ENCODE assay signal across 1 cellular context in the genomic region with DNA sequence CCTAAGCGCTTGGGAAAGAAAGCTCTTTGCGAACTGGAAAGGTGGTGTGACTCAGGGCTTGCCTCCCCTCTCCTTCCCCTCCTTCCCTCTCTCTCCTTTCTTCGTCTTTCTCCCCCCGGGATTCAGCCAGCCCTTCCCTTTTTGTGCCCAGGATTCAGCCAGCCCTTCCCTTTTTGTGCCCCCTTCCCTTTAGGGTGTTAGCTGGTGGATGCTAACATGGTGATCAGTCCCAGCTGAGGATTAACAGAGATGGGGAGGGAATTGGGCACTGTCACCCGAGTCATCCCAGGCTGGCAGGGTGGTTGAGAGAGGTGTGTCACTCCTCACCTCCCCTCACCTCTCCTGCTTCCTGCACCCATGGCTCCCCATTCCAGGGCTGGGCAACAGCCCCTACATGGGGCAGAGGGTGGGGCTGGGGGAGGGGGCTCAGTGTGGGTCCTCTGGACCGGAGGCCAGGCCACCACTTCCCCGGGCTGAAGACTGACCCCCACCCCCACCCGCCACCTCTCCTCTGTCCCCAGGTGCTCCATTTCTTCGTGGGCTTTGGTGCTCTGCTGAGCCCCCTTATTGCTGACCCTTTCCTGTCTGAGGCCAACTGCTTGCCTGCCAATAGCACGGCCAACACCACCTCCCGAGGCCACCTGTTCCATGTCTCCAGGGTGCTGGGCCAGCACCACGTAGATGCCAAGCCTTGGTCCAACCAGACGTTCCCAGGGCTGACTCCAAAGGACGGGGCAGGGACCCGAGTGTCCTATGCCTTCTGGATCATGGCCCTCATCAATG.
TF ChIP-seq lines count a peak whose summit lies in the region.

No MANE protein-coding gene starts in this region.

TF ChIP-seq in GM23338, 12 proteins besides CTCF, POLR2A, EP300 and RAD21 (continued from another document):
- TF ChIP-seq, protein P1, sequence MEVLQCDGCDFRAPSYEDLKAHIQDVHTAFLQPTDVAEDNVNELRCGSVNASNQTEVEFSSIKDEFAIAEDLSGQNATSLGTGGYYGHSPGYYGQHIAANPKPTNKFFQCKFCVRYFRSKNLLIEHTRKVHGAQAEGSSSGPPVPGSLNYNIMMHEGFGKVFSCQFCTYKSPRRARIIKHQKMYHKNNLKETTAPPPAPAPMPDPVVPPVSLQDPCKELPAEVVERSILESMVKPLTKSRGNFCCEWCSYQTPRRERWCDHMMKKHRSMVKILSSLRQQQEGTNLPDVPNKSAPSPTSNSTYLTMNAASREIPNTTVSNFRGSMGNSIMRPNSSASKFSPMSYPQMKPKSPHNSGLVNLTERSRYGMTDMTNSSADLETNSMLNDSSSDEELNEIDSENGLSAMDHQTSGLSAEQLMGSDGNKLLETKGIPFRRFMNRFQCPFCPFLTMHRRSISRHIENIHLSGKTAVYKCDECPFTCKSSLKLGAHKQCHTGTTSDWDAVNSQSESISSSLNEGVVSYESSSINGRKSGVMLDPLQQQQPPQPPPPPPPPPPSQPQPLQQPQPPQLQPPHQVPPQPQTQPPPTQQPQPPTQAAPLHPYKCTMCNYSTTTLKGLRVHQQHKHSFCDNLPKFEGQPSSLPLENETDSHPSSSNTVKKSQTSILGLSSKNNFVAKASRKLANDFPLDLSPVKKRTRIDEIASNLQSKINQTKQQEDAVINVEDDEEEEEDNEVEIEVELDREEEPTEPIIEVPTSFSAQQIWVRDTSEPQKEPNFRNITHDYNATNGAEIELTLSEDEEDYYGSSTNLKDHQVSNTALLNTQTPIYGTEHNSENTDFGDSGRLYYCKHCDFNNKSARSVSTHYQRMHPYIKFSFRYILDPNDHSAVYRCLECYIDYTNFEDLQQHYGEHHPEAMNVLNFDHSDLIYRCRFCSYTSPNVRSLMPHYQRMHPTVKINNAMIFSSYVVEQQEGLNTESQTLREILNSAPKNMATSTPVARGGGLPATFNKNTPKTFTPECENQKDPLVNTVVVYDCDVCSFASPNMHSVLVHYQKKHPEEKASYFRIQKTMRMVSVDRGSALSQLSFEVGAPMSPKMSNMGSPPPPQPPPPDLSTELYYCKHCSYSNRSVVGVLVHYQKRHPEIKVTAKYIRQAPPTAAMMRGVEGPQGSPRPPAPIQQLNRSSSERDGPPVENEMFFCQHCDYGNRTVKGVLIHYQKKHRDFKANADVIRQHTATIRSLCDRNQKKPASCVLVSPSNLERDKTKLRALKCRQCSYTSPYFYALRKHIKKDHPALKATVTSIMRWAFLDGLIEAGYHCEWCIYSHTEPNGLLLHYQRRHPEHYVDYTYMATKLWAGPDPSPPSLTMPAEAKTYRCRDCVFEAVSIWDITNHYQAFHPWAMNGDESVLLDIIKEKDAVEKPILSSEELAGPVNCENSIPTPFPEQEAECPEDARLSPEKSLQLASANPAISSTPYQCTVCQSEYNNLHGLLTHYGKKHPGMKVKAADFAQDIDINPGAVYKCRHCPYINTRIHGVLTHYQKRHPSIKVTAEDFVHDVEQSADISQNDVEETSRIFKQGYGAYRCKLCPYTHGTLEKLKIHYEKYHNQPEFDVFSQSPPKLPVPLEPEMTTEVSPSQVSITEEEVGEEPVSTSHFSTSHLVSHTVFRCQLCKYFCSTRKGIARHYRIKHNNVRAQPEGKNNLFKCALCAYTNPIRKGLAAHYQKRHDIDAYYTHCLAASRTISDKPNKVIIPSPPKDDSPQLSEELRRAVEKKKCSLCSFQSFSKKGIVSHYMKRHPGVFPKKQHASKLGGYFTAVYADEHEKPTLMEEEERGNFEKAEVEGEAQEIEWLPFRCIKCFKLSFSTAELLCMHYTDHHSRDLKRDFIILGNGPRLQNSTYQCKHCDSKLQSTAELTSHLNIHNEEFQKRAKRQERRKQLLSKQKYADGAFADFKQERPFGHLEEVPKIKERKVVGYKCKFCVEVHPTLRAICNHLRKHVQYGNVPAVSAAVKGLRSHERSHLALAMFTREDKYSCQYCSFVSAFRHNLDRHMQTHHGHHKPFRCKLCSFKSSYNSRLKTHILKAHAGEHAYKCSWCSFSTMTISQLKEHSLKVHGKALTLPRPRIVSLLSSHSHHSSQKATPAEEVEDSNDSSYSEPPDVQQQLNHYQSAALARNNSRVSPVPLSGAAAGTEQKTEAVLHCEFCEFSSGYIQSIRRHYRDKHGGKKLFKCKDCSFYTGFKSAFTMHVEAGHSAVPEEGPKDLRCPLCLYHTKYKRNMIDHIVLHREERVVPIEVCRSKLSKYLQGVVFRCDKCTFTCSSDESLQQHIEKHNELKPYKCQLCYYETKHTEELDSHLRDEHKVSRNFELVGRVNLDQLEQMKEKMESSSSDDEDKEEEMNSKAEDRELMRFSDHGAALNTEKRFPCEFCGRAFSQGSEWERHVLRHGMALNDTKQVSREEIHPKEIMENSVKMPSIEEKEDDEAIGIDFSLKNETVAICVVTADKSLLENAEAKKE (CRISPR knock-in tag; IDR thresholded peaks at IDR 0.05) = no peak
- no peak for TF ChIP-seq ZNF331 (CRISPR knock-in tag; IDR thresholded peaks at IDR 0.05; ENCODE audit: low read depth)
- no peak for TF ChIP-seq STAT1 (IDR thresholded peaks at IDR 0.05; ENCODE audit: unreplicated experiment)
- TF ChIP-seq, protein P2, sequence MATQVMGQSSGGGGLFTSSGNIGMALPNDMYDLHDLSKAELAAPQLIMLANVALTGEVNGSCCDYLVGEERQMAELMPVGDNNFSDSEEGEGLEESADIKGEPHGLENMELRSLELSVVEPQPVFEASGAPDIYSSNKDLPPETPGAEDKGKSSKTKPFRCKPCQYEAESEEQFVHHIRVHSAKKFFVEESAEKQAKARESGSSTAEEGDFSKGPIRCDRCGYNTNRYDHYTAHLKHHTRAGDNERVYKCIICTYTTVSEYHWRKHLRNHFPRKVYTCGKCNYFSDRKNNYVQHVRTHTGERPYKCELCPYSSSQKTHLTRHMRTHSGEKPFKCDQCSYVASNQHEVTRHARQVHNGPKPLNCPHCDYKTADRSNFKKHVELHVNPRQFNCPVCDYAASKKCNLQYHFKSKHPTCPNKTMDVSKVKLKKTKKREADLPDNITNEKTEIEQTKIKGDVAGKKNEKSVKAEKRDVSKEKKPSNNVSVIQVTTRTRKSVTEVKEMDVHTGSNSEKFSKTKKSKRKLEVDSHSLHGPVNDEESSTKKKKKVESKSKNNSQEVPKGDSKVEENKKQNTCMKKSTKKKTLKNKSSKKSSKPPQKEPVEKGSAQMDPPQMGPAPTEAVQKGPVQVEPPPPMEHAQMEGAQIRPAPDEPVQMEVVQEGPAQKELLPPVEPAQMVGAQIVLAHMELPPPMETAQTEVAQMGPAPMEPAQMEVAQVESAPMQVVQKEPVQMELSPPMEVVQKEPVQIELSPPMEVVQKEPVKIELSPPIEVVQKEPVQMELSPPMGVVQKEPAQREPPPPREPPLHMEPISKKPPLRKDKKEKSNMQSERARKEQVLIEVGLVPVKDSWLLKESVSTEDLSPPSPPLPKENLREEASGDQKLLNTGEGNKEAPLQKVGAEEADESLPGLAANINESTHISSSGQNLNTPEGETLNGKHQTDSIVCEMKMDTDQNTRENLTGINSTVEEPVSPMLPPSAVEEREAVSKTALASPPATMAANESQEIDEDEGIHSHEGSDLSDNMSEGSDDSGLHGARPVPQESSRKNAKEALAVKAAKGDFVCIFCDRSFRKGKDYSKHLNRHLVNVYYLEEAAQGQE (IDR thresholded peaks at IDR 0.05; ENCODE audit: unreplicated experiment) = no peak
- TF ChIP-seq EZH2 (IDR thresholded peaks at IDR 0.05; ENCODE audit: low read depth, unreplicated experiment) = no peak
- TF ChIP-seq POLR2AphosphoS5 (IDR thresholded peaks at IDR 0.05; ENCODE audit: low read depth) = no peak
